Comparison of ENCODE assay signal across 1 cellular context in the genomic region with DNA sequence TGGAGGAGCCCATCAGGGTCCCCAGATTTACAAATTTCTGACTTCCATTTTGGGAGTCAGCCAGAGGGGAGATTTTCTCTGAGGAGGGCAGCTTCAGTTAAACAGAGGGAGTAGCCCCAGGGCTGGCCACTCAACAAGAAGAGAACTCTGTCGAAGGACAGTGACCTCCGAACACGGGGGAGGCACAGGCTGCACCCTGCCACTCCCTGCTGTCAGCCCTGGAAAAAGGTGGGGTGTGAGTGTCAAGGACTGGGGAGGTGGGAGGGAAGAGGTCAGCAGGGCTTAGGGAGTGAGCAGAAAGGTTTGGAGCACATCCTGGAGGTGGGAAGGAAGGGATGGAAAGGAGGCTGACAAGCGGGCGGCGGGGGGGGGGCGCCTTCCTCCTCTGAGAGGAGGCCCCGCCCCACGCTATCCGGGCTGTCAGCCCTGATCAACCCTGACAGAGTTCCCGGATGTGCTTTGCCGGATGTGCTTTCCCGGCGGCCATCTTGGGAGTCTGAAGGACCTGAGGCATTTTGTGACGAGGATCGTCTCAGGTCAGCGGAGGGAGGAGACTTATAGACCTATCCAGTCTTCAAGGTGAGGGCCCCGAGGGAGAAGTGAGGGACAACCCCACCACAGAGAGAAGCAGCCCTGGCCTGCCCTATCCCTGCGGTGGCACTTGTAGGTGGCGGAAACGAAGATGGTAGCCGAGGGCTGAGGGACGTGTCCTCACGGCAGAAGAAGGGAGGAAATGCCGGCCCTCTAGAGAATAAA.
A peak's percentile ranks its signal among the peaks of the same experiment; 100 is the strongest.
TF ChIP-seq lines count a peak whose summit lies in the region.

A gene with protein sequence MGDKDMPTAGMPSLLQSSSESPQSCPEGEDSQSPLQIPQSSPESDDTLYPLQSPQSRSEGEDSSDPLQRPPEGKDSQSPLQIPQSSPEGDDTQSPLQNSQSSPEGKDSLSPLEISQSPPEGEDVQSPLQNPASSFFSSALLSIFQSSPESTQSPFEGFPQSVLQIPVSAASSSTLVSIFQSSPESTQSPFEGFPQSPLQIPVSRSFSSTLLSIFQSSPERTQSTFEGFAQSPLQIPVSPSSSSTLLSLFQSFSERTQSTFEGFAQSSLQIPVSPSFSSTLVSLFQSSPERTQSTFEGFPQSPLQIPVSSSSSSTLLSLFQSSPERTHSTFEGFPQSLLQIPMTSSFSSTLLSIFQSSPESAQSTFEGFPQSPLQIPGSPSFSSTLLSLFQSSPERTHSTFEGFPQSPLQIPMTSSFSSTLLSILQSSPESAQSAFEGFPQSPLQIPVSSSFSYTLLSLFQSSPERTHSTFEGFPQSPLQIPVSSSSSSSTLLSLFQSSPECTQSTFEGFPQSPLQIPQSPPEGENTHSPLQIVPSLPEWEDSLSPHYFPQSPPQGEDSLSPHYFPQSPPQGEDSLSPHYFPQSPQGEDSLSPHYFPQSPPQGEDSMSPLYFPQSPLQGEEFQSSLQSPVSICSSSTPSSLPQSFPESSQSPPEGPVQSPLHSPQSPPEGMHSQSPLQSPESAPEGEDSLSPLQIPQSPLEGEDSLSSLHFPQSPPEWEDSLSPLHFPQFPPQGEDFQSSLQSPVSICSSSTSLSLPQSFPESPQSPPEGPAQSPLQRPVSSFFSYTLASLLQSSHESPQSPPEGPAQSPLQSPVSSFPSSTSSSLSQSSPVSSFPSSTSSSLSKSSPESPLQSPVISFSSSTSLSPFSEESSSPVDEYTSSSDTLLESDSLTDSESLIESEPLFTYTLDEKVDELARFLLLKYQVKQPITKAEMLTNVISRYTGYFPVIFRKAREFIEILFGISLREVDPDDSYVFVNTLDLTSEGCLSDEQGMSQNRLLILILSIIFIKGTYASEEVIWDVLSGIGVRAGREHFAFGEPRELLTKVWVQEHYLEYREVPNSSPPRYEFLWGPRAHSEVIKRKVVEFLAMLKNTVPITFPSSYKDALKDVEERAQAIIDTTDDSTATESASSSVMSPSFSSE (plus strand): TSS at position 495 of the 756 bp plus-strand sequence. CDS start 1,179 bp downstream, outside the sequence.

TF ChIP-seq in K562, 482 proteins besides CTCF, POLR2A, EP300 and RAD21 (continues in another document):
- no peak for TF ChIP-seq EHMT2 (IDR thresholded peaks at IDR 0.05)
- TF ChIP-seq, protein P1, sequence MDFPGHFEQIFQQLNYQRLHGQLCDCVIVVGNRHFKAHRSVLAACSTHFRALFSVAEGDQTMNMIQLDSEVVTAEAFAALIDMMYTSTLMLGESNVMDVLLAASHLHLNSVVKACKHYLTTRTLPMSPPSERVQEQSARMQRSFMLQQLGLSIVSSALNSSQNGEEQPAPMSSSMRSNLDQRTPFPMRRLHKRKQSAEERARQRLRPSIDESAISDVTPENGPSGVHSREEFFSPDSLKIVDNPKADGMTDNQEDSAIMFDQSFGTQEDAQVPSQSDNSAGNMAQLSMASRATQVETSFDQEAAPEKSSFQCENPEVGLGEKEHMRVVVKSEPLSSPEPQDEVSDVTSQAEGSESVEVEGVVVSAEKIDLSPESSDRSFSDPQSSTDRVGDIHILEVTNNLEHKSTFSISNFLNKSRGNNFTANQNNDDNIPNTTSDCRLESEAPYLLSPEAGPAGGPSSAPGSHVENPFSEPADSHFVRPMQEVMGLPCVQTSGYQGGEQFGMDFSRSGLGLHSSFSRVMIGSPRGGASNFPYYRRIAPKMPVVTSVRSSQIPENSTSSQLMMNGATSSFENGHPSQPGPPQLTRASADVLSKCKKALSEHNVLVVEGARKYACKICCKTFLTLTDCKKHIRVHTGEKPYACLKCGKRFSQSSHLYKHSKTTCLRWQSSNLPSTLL (IDR thresholded peaks at IDR 0.05): no peak
- TF ChIP-seq BRCA1 (IDR thresholded peaks at IDR 0.05): no peak
- no peak for TF ChIP-seq BRCA1 (CRISPR knock-in tag; IDR thresholded peaks at IDR 0.05)
- TF ChIP-seq HIVEP1 (CRISPR knock-in tag; IDR thresholded peaks at IDR 0.05): no peak
- no peak for TF ChIP-seq SLC30A9 (CRISPR knock-in tag; IDR thresholded peaks at IDR 0.05)
- TF ChIP-seq, protein P2, sequence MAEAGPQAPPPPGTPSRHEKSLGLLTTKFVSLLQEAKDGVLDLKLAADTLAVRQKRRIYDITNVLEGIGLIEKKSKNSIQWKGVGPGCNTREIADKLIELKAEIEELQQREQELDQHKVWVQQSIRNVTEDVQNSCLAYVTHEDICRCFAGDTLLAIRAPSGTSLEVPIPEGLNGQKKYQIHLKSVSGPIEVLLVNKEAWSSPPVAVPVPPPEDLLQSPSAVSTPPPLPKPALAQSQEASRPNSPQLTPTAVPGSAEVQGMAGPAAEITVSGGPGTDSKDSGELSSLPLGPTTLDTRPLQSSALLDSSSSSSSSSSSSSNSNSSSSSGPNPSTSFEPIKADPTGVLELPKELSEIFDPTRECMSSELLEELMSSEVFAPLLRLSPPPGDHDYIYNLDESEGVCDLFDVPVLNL (CRISPR knock-in tag; IDR thresholded peaks at IDR 0.05; ENCODE audit: low read depth): no peak
- TF ChIP-seq, protein P3, sequence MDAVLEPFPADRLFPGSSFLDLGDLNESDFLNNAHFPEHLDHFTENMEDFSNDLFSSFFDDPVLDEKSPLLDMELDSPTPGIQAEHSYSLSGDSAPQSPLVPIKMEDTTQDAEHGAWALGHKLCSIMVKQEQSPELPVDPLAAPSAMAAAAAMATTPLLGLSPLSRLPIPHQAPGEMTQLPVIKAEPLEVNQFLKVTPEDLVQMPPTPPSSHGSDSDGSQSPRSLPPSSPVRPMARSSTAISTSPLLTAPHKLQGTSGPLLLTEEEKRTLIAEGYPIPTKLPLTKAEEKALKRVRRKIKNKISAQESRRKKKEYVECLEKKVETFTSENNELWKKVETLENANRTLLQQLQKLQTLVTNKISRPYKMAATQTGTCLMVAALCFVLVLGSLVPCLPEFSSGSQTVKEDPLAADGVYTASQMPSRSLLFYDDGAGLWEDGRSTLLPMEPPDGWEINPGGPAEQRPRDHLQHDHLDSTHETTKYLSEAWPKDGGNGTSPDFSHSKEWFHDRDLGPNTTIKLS (IDR thresholded peaks at IDR 0.05; ENCODE audit: borderline replicate concordance, low read depth): no peak
- TF ChIP-seq NR2C2 (CRISPR knock-in tag; IDR thresholded peaks at IDR 0.05): no peak
- TF ChIP-seq NR2C2 (tag; IDR thresholded peaks at IDR 0.05): peak; percentile 87
- peak; percentile 16 for TF ChIP-seq MEIS2 (IDR thresholded peaks at IDR 0.05; ENCODE audit: partially characterized antibody)
- TF ChIP-seq ZNF431 (CRISPR knock-in tag; IDR thresholded peaks at IDR 0.05): no peak
- TF ChIP-seq, protein P4, sequence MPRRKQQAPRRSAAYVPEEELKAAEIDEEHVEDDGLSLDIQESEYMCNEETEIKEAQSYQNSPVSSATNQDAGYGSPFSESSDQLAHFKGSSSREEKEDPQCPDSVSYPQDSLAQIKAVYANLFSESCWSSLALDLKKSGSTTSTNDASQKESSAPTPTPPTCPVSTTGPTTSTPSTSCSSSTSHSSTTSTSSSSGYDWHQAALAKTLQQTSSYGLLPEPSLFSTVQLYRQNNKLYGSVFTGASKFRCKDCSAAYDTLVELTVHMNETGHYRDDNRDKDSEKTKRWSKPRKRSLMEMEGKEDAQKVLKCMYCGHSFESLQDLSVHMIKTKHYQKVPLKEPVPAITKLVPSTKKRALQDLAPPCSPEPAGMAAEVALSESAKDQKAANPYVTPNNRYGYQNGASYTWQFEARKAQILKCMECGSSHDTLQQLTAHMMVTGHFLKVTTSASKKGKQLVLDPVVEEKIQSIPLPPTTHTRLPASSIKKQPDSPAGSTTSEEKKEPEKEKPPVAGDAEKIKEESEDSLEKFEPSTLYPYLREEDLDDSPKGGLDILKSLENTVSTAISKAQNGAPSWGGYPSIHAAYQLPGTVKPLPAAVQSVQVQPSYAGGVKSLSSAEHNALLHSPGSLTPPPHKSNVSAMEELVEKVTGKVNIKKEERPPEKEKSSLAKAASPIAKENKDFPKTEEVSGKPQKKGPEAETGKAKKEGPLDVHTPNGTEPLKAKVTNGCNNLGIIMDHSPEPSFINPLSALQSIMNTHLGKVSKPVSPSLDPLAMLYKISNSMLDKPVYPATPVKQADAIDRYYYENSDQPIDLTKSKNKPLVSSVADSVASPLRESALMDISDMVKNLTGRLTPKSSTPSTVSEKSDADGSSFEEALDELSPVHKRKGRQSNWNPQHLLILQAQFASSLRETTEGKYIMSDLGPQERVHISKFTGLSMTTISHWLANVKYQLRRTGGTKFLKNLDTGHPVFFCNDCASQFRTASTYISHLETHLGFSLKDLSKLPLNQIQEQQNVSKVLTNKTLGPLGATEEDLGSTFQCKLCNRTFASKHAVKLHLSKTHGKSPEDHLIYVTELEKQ (CRISPR knock-in tag; IDR thresholded peaks at IDR 0.05): no peak
- TF ChIP-seq POLR2B (IDR thresholded peaks at IDR 0.05; ENCODE audit: low read depth, partially characterized antibody): peak; percentile 23
- TF ChIP-seq, protein P5, sequence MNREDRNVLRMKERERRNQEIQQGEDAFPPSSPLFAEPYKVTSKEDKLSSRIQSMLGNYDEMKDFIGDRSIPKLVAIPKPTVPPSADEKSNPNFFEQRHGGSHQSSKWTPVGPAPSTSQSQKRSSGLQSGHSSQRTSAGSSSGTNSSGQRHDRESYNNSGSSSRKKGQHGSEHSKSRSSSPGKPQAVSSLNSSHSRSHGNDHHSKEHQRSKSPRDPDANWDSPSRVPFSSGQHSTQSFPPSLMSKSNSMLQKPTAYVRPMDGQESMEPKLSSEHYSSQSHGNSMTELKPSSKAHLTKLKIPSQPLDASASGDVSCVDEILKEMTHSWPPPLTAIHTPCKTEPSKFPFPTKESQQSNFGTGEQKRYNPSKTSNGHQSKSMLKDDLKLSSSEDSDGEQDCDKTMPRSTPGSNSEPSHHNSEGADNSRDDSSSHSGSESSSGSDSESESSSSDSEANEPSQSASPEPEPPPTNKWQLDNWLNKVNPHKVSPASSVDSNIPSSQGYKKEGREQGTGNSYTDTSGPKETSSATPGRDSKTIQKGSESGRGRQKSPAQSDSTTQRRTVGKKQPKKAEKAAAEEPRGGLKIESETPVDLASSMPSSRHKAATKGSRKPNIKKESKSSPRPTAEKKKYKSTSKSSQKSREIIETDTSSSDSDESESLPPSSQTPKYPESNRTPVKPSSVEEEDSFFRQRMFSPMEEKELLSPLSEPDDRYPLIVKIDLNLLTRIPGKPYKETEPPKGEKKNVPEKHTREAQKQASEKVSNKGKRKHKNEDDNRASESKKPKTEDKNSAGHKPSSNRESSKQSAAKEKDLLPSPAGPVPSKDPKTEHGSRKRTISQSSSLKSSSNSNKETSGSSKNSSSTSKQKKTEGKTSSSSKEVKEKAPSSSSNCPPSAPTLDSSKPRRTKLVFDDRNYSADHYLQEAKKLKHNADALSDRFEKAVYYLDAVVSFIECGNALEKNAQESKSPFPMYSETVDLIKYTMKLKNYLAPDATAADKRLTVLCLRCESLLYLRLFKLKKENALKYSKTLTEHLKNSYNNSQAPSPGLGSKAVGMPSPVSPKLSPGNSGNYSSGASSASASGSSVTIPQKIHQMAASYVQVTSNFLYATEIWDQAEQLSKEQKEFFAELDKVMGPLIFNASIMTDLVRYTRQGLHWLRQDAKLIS (CRISPR knock-in tag; IDR thresholded peaks at IDR 0.05): no peak
- no peak for TF ChIP-seq IFI16 (CRISPR knock-in tag; IDR thresholded peaks at IDR 0.05)
- TF ChIP-seq ZNF3 (CRISPR knock-in tag; IDR thresholded peaks at IDR 0.05): no peak
- TF ChIP-seq NFRKB (IDR thresholded peaks at IDR 0.05; ENCODE audit: low read depth): peak; percentile 70
- TF ChIP-seq ZNF311 (CRISPR knock-in tag; IDR thresholded peaks at IDR 0.05): no peak
- TF ChIP-seq, protein P6, sequence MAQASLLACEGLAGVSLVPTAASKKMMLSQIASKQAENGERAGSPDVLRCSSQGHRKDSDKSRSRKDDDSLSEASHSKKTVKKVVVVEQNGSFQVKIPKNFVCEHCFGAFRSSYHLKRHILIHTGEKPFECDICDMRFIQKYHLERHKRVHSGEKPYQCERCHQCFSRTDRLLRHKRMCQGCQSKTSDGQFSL (CRISPR knock-in tag; IDR thresholded peaks at IDR 0.05): no peak
- TF ChIP-seq, protein P6 (tag; IDR thresholded peaks at IDR 0.05): 0 out of 4 replicates have a peak, but pooled peaks of 1 of the 2 experiments have one; percentile 48
- no peak for TF ChIP-seq KHSRP (IDR thresholded peaks at IDR 0.05)
- no peak for TF ChIP-seq ZNF224 (CRISPR knock-in tag; IDR thresholded peaks at IDR 0.05)
- TF ChIP-seq, protein P7, sequence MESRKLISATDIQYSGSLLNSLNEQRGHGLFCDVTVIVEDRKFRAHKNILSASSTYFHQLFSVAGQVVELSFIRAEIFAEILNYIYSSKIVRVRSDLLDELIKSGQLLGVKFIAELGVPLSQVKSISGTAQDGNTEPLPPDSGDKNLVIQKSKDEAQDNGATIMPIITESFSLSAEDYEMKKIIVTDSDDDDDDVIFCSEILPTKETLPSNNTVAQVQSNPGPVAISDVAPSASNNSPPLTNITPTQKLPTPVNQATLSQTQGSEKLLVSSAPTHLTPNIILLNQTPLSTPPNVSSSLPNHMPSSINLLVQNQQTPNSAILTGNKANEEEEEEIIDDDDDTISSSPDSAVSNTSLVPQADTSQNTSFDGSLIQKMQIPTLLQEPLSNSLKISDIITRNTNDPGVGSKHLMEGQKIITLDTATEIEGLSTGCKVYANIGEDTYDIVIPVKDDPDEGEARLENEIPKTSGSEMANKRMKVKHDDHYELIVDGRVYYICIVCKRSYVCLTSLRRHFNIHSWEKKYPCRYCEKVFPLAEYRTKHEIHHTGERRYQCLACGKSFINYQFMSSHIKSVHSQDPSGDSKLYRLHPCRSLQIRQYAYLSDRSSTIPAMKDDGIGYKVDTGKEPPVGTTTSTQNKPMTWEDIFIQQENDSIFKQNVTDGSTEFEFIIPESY (CRISPR knock-in tag; IDR thresholded peaks at IDR 0.05): no peak
- TF ChIP-seq TOE1 (IDR thresholded peaks at IDR 0.05; ENCODE audit: borderline replicate concordance): no peak
- no peak for TF ChIP-seq TOE1 (CRISPR knock-in tag; IDR thresholded peaks at IDR 0.05; ENCODE audit: borderline replicate concordance, low read depth)
- no peak for TF ChIP-seq CREM (IDR thresholded peaks at IDR 0.05; ENCODE audit: low read depth)
- TF ChIP-seq TBP (optimal IDR thresholded peaks at IDR 0.05; ENCODE audit: low read depth, low read length): peak; percentile 20
- TF ChIP-seq, protein P8, sequence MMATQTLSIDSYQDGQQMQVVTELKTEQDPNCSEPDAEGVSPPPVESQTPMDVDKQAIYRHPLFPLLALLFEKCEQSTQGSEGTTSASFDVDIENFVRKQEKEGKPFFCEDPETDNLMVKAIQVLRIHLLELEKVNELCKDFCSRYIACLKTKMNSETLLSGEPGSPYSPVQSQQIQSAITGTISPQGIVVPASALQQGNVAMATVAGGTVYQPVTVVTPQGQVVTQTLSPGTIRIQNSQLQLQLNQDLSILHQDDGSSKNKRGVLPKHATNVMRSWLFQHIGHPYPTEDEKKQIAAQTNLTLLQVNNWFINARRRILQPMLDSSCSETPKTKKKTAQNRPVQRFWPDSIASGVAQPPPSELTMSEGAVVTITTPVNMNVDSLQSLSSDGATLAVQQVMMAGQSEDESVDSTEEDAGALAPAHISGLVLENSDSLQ (IDR thresholded peaks at IDR 0.05): peak; percentile 63
- TF ChIP-seq TSC22D4 (tag; IDR thresholded peaks at IDR 0.05): no peak
- no peak for TF ChIP-seq XRCC4 (IDR thresholded peaks at IDR 0.05; ENCODE audit: extremely low read depth, insufficient read depth, insufficient read length)
- no peak for TF ChIP-seq SMAD1 (IDR thresholded peaks at IDR 0.05; ENCODE audit: low read depth, low read length, partially characterized antibody)
- TF ChIP-seq, protein P9, sequence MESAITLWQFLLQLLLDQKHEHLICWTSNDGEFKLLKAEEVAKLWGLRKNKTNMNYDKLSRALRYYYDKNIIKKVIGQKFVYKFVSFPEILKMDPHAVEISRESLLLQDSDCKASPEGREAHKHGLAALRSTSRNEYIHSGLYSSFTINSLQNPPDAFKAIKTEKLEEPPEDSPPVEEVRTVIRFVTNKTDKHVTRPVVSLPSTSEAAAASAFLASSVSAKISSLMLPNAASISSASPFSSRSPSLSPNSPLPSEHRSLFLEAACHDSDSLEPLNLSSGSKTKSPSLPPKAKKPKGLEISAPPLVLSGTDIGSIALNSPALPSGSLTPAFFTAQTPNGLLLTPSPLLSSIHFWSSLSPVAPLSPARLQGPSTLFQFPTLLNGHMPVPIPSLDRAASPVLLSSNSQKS (CRISPR knock-in tag; IDR thresholded peaks at IDR 0.05): no peak
- TF ChIP-seq NFE2 (IDR thresholded peaks at IDR 0.05; ENCODE audit: low read depth): no peak
